In genomic region chr13:66723606-66724005, GRCh38 we compare ENCODE assay signal across 22 cellular contexts.
"Had no signal": no experiment of that assay in that cellular context is flagged by ENCODE, and none has a peak within 500 bp of the region (broad histone marks: within the 10 kb centered on the region; RNA-seq: fewer than 3 reads in every experiment).

No MANE protein-coding gene starts in this region.

- H3K4me3 ChIP-seq: body of pancreas, gastroesophageal sphincter, skin epidermis, testis had no signal

- H3K4me1 ChIP-seq: body of pancreas, gastroesophageal sphincter, testis had no signal

- H3K27me3 ChIP-seq: body of pancreas, gastroesophageal sphincter, testis had no signal

- H3K27ac Mint-ChIP-seq: activated CD4-positive, alpha-beta T cell treated with anti-CD3 and anti-CD28 coated beads for 36 hours; activated naive CD8-positive, alpha-beta T cell treated with anti-CD3 and anti-CD28 coated beads, Interleukin-2, amount 10 ng/mL, durations not matched to agents 7 days and 5 days; activated T-helper 17 cell treated with anti-CD3 and anti-CD28 coated beads, Interleukin-2, amount 50 U/mL, for 72 hours; natural killer cell; progenitor cell of endocrine pancreas; stimulated activated naive CD8-positive, alpha-beta T cell treated with anti-CD3 and anti-CD28 coated beads, Interleukin-15, Interleukin-2, amounts not matched to agents 100 ng/mL and 50 ng/mL, for 24 hours; T-helper 2 cell treated with Interferon-gamma antibody and Interleukin-4, amounts not matched to agents 5 μg/mL and 100 μg/mL, for 36 hours; type B pancreatic cell had no signal

- H3K4me3 Mint-ChIP-seq: activated CD4-positive, alpha-beta T cell treated with anti-CD3 and anti-CD28 coated beads for 36 hours; activated naive CD8-positive, alpha-beta T cell treated with anti-CD3 and anti-CD28 coated beads, Interleukin-2, amount 10 ng/mL, durations not matched to agents 7 days and 5 days; activated T-helper 17 cell treated with anti-CD3 and anti-CD28 coated beads, Interleukin-2, amount 50 U/mL, for 72 hours; natural killer cell; stimulated activated naive CD8-positive, alpha-beta T cell treated with anti-CD3 and anti-CD28 coated beads, Interleukin-15, Interleukin-2, amounts not matched to agents 100 ng/mL and 50 ng/mL, for 24 hours; T-helper 2 cell treated with Interferon-gamma antibody and Interleukin-4, amounts not matched to agents 5 μg/mL and 100 μg/mL, for 36 hours; type B pancreatic cell had no signal

- FAIRE-seq: TTC549 had no signal

- H3K27me3 Mint-ChIP-seq: activated naive CD8-positive, alpha-beta T cell treated with anti-CD3 and anti-CD28 coated beads, Interleukin-2, amount 10 ng/mL, durations not matched to agents 7 days and 5 days; activated T-helper 17 cell treated with anti-CD3 and anti-CD28 coated beads, Interleukin-2, amount 50 U/mL, for 72 hours; progenitor cell of endocrine pancreas; stimulated activated naive CD8-positive, alpha-beta T cell treated with anti-CD3 and anti-CD28 coated beads, Interleukin-15, Interleukin-2, amounts not matched to agents 100 ng/mL and 50 ng/mL, for 24 hours; type B pancreatic cell had no signal

- H3K27ac ChIP-seq: body of pancreas, gastroesophageal sphincter, skin epidermis, testis had no signal

- H3K9me3 ChIP-seq: body of pancreas, gastroesophageal sphincter, testis had no signal

- H3K4me1 Mint-ChIP-seq: activated CD4-positive, alpha-beta T cell treated with anti-CD3 and anti-CD28 coated beads for 36 hours; activated naive CD8-positive, alpha-beta T cell treated with anti-CD3 and anti-CD28 coated beads, Interleukin-2, amount 10 ng/mL, durations not matched to agents 7 days and 5 days; activated T-helper 17 cell treated with anti-CD3 and anti-CD28 coated beads, Interleukin-2, amount 50 U/mL, for 72 hours; natural killer cell had no signal

- H3K9me3 Mint-ChIP-seq: activated naive CD8-positive, alpha-beta T cell treated with anti-CD3 and anti-CD28 coated beads, Interleukin-2, amount 10 ng/mL, durations not matched to agents 7 days and 5 days; activated T-helper 17 cell treated with anti-CD3 and anti-CD28 coated beads, Interleukin-2, amount 50 U/mL, for 72 hours; stimulated activated naive CD8-positive, alpha-beta T cell treated with anti-CD3 and anti-CD28 coated beads, Interleukin-15, Interleukin-2, amounts not matched to agents 100 ng/mL and 50 ng/mL, for 24 hours; T-helper 2 cell treated with Interferon-gamma antibody and Interleukin-4, amounts not matched to agents 5 μg/mL and 100 μg/mL, for 36 hours had no signal

- H3K36me3 ChIP-seq: gastroesophageal sphincter had no signal

- H3K36me3 Mint-ChIP-seq: activated naive CD8-positive, alpha-beta T cell treated with anti-CD3 and anti-CD28 coated beads, Interleukin-2, amount 10 ng/mL, durations not matched to agents 7 days and 5 days; natural killer cell; type B pancreatic cell had no signal

- DNase-seq: activated CD4-positive, alpha-beta T cell treated with anti-CD3 and anti-CD28 coated beads for 36 hours; activated CD4-positive, alpha-beta T cell treated with anti-CD3 and anti-CD28 coated beads, Interleukin-2, amount 50 U/mL, for 48 hours; activated naive CD4-positive, alpha-beta T cell; activated naive CD8-positive, alpha-beta T cell treated with anti-CD3 and anti-CD28 coated beads, Interleukin-2, amount 10 ng/mL, durations not matched to agents 7 days and 5 days; activated T-cell treated with anti-CD3 and anti-CD28 coated beads for 4 hours; body of pancreas; central memory CD4-positive, alpha-beta T cell; cortex of kidney; effector CD4-positive, alpha-beta T cell; natural killer cell; right cardiac atrium; stimulated activated CD4-positive, alpha-beta T cell treated with anti-CD3 and anti-CD28 coated beads, Interleukin-15, amount 100 ng/mL, for 24 hours; stimulated activated CD4-positive, alpha-beta T cell treated with anti-CD3 and anti-CD28 coated beads, Interleukin-2, amount 100 ng/mL, for 48 hours; testis had no signal
